12 cellular contexts compared by ENCODE assay signal in genomic region chr14:85444685-85445084, GRCh38.
DNase-seq lines count a peak whose midpoint lies in the region; ATAC-seq, FAIRE-seq and TF ChIP-seq lines count a peak whose summit lies in the region.
"Had no signal": no experiment of that assay in that cellular context is flagged by ENCODE, and none has a peak within 500 bp of the region (broad histone marks: within the 10 kb centered on the region; RNA-seq: fewer than 3 reads in every experiment).

No MANE protein-coding gene starts in this region.

- no peaks in the 10 kb centered on the region for H3K4me1 Mint-ChIP-seq in naive thymus-derived CD8-positive, alpha-beta T cell
- H3K4me1 Mint-ChIP-seq: neural crest cell had no signal

- no peak overlapping the region for H3K9ac ChIP-seq in keratinocyte (ENCODE audit: control insufficient read depth, extremely low read depth, insufficient read depth, low read length)

- DNase-seq in D341Med (ENCODE audit: low spot score): peak; percentile 17
- peak; percentile 45 for DNase-seq in LHCN-M2 (ENCODE audit: low read depth)
- DNase-seq in RWPE2 (ENCODE audit: low spot score): no peak
- DNase-seq in keratinocyte (ENCODE audit: low read depth, low spot score): no peak
- DNase-seq in naive thymus-derived CD8-positive, alpha-beta T cell: no peak
- no peak for DNase-seq in HuH-7 (ENCODE audit: low spot score)
- DNase-seq: Peyer's patch had no signal

- no peak overlapping the region for H3K4me3 ChIP-seq in RWPE2 (ENCODE audit: severe bottlenecking)
- H3K4me3 ChIP-seq in keratinocyte (ENCODE audit: control insufficient read depth in 2 of 3, extremely low read depth in 1 of 3, insufficient read depth in 2 of 3, low read depth in 1 of 3, low read length in 3 of 3): no peak overlapping the region
- H3K4me3 ChIP-seq: body of pancreas, heart right ventricle, Peyer's patch had no signal

- POLR2A ChIA-PET in naive thymus-derived CD8-positive, alpha-beta T cell (lab: Charles Lee): no interaction called here

- no peak for TF ChIP-seq CTCF in RWPE2 (IDR thresholded peaks at IDR 0.05; ENCODE audit: poor library complexity, severe bottlenecking)
- TF ChIP-seq CTCF in keratinocyte (optimal IDR thresholded peaks at IDR 0.05 in 1 of 3, IDR thresholded peaks at IDR 0.05 in 1 of 3, conservative IDR thresholded peaks at IDR 0.05 in 1 of 3; ENCODE audit: extremely low read depth in 1 of 3, insufficient read depth in 2 of 3, low read length in 3 of 3): no peak

- no peak overlapping the region for H3K4me2 ChIP-seq in keratinocyte (ENCODE audit: control insufficient read depth, extremely low read depth, insufficient read depth, low read depth, low read length)

- H2AFZ ChIP-seq in keratinocyte (ENCODE audit: control insufficient read depth, low read length): no peak overlapping the region

- H3K27ac Mint-ChIP-seq in naive thymus-derived CD8-positive, alpha-beta T cell: no peak overlapping the region

- no peaks in the 10 kb centered on the region for H3K79me2 ChIP-seq in keratinocyte (ENCODE audit: control insufficient read depth, insufficient read depth, low read length)

- H3K27ac ChIP-seq in RWPE2 (ENCODE audit: poor library complexity, severe bottlenecking) (peak overlapping the region; percentile 99), keratinocyte (ENCODE audit: control insufficient read depth, insufficient read depth, low read length) (no peak overlapping the region)
- H3K27ac ChIP-seq: body of pancreas, heart right ventricle, Peyer's patch had no signal

- H3K27me3 ChIP-seq in RWPE2 (ENCODE audit: insufficient read depth, poor library complexity, severe bottlenecking) (no peaks in the 10 kb centered on the region), keratinocyte (ENCODE audit: control insufficient read depth, extremely low read depth, insufficient read depth, low read length) (no peaks in the 10 kb centered on the region)
- H3K27me3 ChIP-seq: body of pancreas, heart right ventricle, Peyer's patch had no signal

- H3K9me3 ChIP-seq in RWPE2 (ENCODE audit: severe bottlenecking): no peaks in the 10 kb centered on the region
- no peaks in the 10 kb centered on the region for H3K9me3 ChIP-seq in keratinocyte (ENCODE audit: control insufficient read depth, low read depth, low read length)
- H3K9me3 ChIP-seq: body of pancreas, Peyer's patch had no signal

- ATAC-seq in RWPE2 (ENCODE audit: low read depth) (no peak), GM19328 (IDR thresholded peaks at IDR 0.05; ENCODE audit: unreplicated experiment) (no peak), GM19395 (IDR thresholded peaks at IDR 0.05; ENCODE audit: unreplicated experiment) (no peak)
- ATAC-seq in naive thymus-derived CD8-positive, alpha-beta T cell: no peak
- ATAC-seq: body of pancreas had no signal

- no peaks in the 10 kb centered on the region for H3K36me3 Mint-ChIP-seq in naive thymus-derived CD8-positive, alpha-beta T cell

- peaks cover 40% of the 10 kb centered on the region for H3K4me1 ChIP-seq in RWPE2 (ENCODE audit: insufficient read depth, poor library complexity, severe bottlenecking)
- H3K4me1 ChIP-seq in keratinocyte (ENCODE audit: control insufficient read depth, extremely low read depth, insufficient read depth, low read length): peaks cover 27% of the 10 kb centered on the region
- H3K4me1 ChIP-seq: Peyer's patch had no signal

- no peak overlapping the region for H3K4me3 Mint-ChIP-seq in naive thymus-derived CD8-positive, alpha-beta T cell
- H3K4me3 Mint-ChIP-seq: neural crest cell had no signal

- H3K9me1 ChIP-seq in keratinocyte (ENCODE audit: control insufficient read depth, extremely low read depth, insufficient read depth, low read length): no peaks in the 10 kb centered on the region

- dilution Hi-C loops in keratinocyte (cut with MboI; ENCODE audit: extremely low pct_ligation_motif_present, low sequenced_read_pairs): no loop called here

- H3K36me3 ChIP-seq in RWPE2 (ENCODE audit: low read depth) (no peaks in the 10 kb centered on the region), keratinocyte (ENCODE audit: control insufficient read depth in 2 of 2, extremely low read depth in 1 of 2, insufficient read depth in 2 of 2, low read length in 2 of 2) (no peaks in the 10 kb centered on the region)
- H3K36me3 ChIP-seq: heart right ventricle, Peyer's patch had no signal

- no peaks in the 10 kb centered on the region for H4K20me1 ChIP-seq in keratinocyte (ENCODE audit: control insufficient read depth, extremely low read depth, insufficient read depth, low read length)

- peak; percentile 71 for FAIRE-seq in keratinocyte (lab: Jason Lieb, UNC)

- H3K9me3 Mint-ChIP-seq in naive thymus-derived CD8-positive, alpha-beta T cell: peaks cover 0 to 9% (median 2%) of the 10 kb centered on the region in 9 donors

- no peaks in the 10 kb centered on the region for H3K27me3 Mint-ChIP-seq in naive thymus-derived CD8-positive, alpha-beta T cell

Comparison
In these comparisons a context has a peak if more than half of its experiments do, and no peak if none do; other contexts are left out.
1. DNase-seq: peak in D341Med (single experiment) and LHCN-M2 (single experiment); none in RWPE2 (single experiment), keratinocyte (single experiment), naive thymus-derived CD8-positive, alpha-beta T cell (0 of 10) and HuH-7 (single experiment).